ENCODE assay signal across 13 cellular contexts in genomic region chr3:23920151-23920655, GRCh38. TPM values are rescaled to one million over a fixed set of nuclear protein-coding genes. Genes with fewer than 3 reads are reported as not detected.
A peak's percentile ranks its signal among the peaks of the same experiment; 100 is the strongest.
DNase-seq lines count a peak whose midpoint lies in the region; ATAC-seq and TF ChIP-seq lines count a peak whose summit lies in the region.
"Had no signal": no experiment of that assay in that cellular context is flagged by ENCODE, and none has a peak within 500 bp of the region (broad histone marks: within the 10 kb centered on the region; RNA-seq: fewer than 3 reads in every experiment).

No MANE protein-coding gene starts in this region.

- no peak overlapping the region for H3K4me3 ChIP-seq in CD8-positive, alpha-beta memory T cell (ENCODE audit: low read length)
- no peak overlapping the region for H3K4me3 ChIP-seq in HUES48 (ENCODE audit: low read depth, low read length)
- H3K4me3 ChIP-seq in body of pancreas: no peak overlapping the region
- H3K4me3 ChIP-seq: vagina had no signal

- no peak overlapping the region for H3K9ac ChIP-seq in HUES48 (ENCODE audit: low read depth, low read length)

- H3K27me3 Mint-ChIP-seq in CD8-positive, alpha-beta memory T cell: peaks cover 0 to 5% of the 10 kb centered on the region in 2 donors
- H3K27me3 Mint-ChIP-seq in activated naive CD8-positive, alpha-beta T cell treated with anti-CD3 and anti-CD28 coated beads, Interleukin-2, amount 10 ng/mL, durations not matched to agents 7 days and 5 days: no peaks in the 10 kb centered on the region
- peaks cover 0 to 2% of the 10 kb centered on the region in 2 donors for H3K27me3 Mint-ChIP-seq in natural killer cell (ENCODE audit: low read depth in 2 of 2)

- no peak overlapping the region for H3K27ac ChIP-seq in CD8-positive, alpha-beta memory T cell (ENCODE audit: low read depth, low read length)
- peak overlapping the region; percentile 21 for H3K27ac ChIP-seq in HUES48 (ENCODE audit: low read depth, low read length)
- no peak overlapping the region for H3K27ac ChIP-seq in body of pancreas
- H3K27ac ChIP-seq: vagina had no signal

- TF ChIP-seq CTCF in natural killer cell (IDR thresholded peaks at IDR 0.05) (no peak), body of pancreas (IDR thresholded peaks at IDR 0.05) (no peak)

- TF ChIP-seq POLR2A in body of pancreas (IDR thresholded peaks at IDR 0.05): peak in 1 of 3 donors; percentile 22

- peak overlapping the region; percentile 12 to 96 (median 75) for H3K27ac Mint-ChIP-seq in CD8-positive, alpha-beta memory T cell
- peak overlapping the region; percentile 21 for H3K27ac Mint-ChIP-seq in activated naive CD8-positive, alpha-beta T cell treated with anti-CD3 and anti-CD28 coated beads, Interleukin-2, amount 10 ng/mL, durations not matched to agents 7 days and 5 days
- H3K27ac Mint-ChIP-seq in natural killer cell: peak overlapping the region; percentile 47 to 95
- H3K27ac Mint-ChIP-seq: activated naive CD4-positive, alpha-beta T cell treated with anti-CD3 and anti-CD28 coated beads, Interleukin-2, amount 10 ng/mL, durations not matched to agents 7 days and 5 days had no signal

- H3K9me3 ChIP-seq in CD8-positive, alpha-beta memory T cell (ENCODE audit: low read length): no peaks in the 10 kb centered on the region
- no peaks in the 10 kb centered on the region for H3K9me3 ChIP-seq in HUES48 (ENCODE audit: control insufficient read depth, insufficient read depth, low read length)
- H3K9me3 ChIP-seq in body of pancreas: no peaks in the 10 kb centered on the region
- H3K9me3 ChIP-seq: vagina had no signal

- H3K4me1 Mint-ChIP-seq in CD8-positive, alpha-beta memory T cell: peaks cover 39 to 54% (median 45%) of the 10 kb centered on the region in 3 donors
- H3K4me1 Mint-ChIP-seq in activated naive CD8-positive, alpha-beta T cell treated with anti-CD3 and anti-CD28 coated beads, Interleukin-2, amount 10 ng/mL, durations not matched to agents 7 days and 5 days: peaks cover 27% of the 10 kb centered on the region
- peaks cover 38 to 42% of the 10 kb centered on the region in 2 donors for H3K4me1 Mint-ChIP-seq in natural killer cell

- no peak for ATAC-seq in activated naive CD8-positive, alpha-beta T cell treated with anti-CD3 and anti-CD28 coated beads, Interleukin-2, amount 10 ng/mL, durations not matched to agents 7 days and 5 days (ENCODE audit: low read depth)
- ATAC-seq in natural killer cell (no peak), body of pancreas (no peak), HG02970 (IDR thresholded peaks at IDR 0.05; ENCODE audit: low FRiP score, unreplicated experiment) (no peak)
- ATAC-seq: sciatic nerve had no signal

- intact Hi-C loops in natural killer cell (cut with micrococcal nuclease): no loop called here
- intact Hi-C loops in body of pancreas (cut with DNase I): no loop called here

- no peaks in the 10 kb centered on the region for H3K9me3 Mint-ChIP-seq in CD8-positive, alpha-beta memory T cell
- no peaks in the 10 kb centered on the region for H3K9me3 Mint-ChIP-seq in activated naive CD8-positive, alpha-beta T cell treated with anti-CD3 and anti-CD28 coated beads, Interleukin-2, amount 10 ng/mL, durations not matched to agents 7 days and 5 days
- H3K9me3 Mint-ChIP-seq in natural killer cell: no peaks in the 10 kb centered on the region
- H3K9me3 Mint-ChIP-seq: activated naive CD4-positive, alpha-beta T cell treated with anti-CD3 and anti-CD28 coated beads, Interleukin-2, amount 10 ng/mL, durations not matched to agents 7 days and 5 days had no signal

- 82 to 85% methylated on average over 5 of the region's 5 CpGs for WGBS in body of pancreas, 2 donors

- peaks cover 4 to 66% (median 19%) of the 10 kb centered on the region in 3 donors for H3K36me3 Mint-ChIP-seq in CD8-positive, alpha-beta memory T cell
- peaks cover 30% of the 10 kb centered on the region for H3K36me3 Mint-ChIP-seq in activated naive CD8-positive, alpha-beta T cell treated with anti-CD3 and anti-CD28 coated beads, Interleukin-2, amount 10 ng/mL, durations not matched to agents 7 days and 5 days
- H3K36me3 Mint-ChIP-seq in natural killer cell: no peaks in the 10 kb centered on the region

- H3K36me3 ChIP-seq in CD8-positive, alpha-beta memory T cell (ENCODE audit: insufficient read depth, low read length): peaks cover 20% of the 10 kb centered on the region
- H3K36me3 ChIP-seq in HUES48 (ENCODE audit: control insufficient read depth, insufficient read depth, low read length): peaks cover 29% of the 10 kb centered on the region
- H3K36me3 ChIP-seq in body of pancreas (replicated peaks in 1 of 2; ENCODE audit: insufficient read depth in 1 of 2, low read depth in 2 of 2): peaks cover 0 to 11% of the 10 kb centered on the region in 2 donors

- CTCF ChIA-PET in CD8-positive, alpha-beta memory T cell (lab: Charles Lee): no interaction called here

- H3K4me3 Mint-ChIP-seq in CD8-positive, alpha-beta memory T cell: peak overlapping the region in 4 of 7 donors; percentile 1 to 99 (median 44)
- peak overlapping the region; percentile 13 for H3K4me3 Mint-ChIP-seq in activated naive CD8-positive, alpha-beta T cell treated with anti-CD3 and anti-CD28 coated beads, Interleukin-2, amount 10 ng/mL, durations not matched to agents 7 days and 5 days
- peak overlapping the region; percentile 6 for H3K4me3 Mint-ChIP-seq in natural killer cell
- H3K4me3 Mint-ChIP-seq: activated naive CD4-positive, alpha-beta T cell treated with anti-CD3 and anti-CD28 coated beads, Interleukin-2, amount 10 ng/mL, durations not matched to agents 7 days and 5 days had no signal

- H3K27me3 ChIP-seq in CD8-positive, alpha-beta memory T cell (ENCODE audit: insufficient read depth, low read length, poor library complexity, severe bottlenecking): no peaks in the 10 kb centered on the region
- H3K27me3 ChIP-seq in HUES48 (ENCODE audit: control insufficient read depth, insufficient read depth, low read length) (0 out of 2 replicates have a peak, but pooled peaks cover 5% of the 10 kb centered on the region), body of pancreas (no peaks in the 10 kb centered on the region)
- H3K27me3 ChIP-seq: vagina had no signal

- POLR2A ChIA-PET in CD8-positive, alpha-beta memory T cell (lab: Charles Lee): no interaction called here
- POLR2A ChIA-PET in activated naive CD8-positive, alpha-beta T cell treated with anti-CD3 and anti-CD28 coated beads, Interleukin-2, amount 10 ng/mL, durations not matched to agents 7 days and 5 days (lab: Charles Lee): no interaction called here

- no peak for DNase-seq in CD8-positive, alpha-beta memory T cell
- no peak for DNase-seq in activated naive CD8-positive, alpha-beta T cell treated with anti-CD3 and anti-CD28 coated beads, Interleukin-2, amount 10 ng/mL, durations not matched to agents 7 days and 5 days
- DNase-seq in natural killer cell (no peak), islet precursor cell (no peak), body of pancreas (no peak), amygdala (lab: John Stamatoyannopoulos, UW) (no peak)
- DNase-seq: activated naive CD4-positive, alpha-beta T cell treated with anti-CD3 and anti-CD28 coated beads, Interleukin-2, amount 10 ng/mL, durations not matched to agents 7 days and 5 days; DMS79; NCI-H187 treated with DMSO at 0.1 percent for 48 hours had no signal

- H3K4me1 ChIP-seq in CD8-positive, alpha-beta memory T cell (ENCODE audit: insufficient read depth, low read length): peaks cover 24% of the 10 kb centered on the region
- H3K4me1 ChIP-seq in HUES48 (ENCODE audit: control insufficient read depth, insufficient read depth, low read length) (peaks cover 22% of the 10 kb centered on the region), body of pancreas (peaks cover 30% of the 10 kb centered on the region)

RNA-seq across cellular contexts. Expression of gene RPL15, which starts 3.3 kb away (rescaled TPM):
- 1,000 to 10,000 TPM; 2,200 to 2,237 TPM for total RNA-seq in CD8-positive, alpha-beta memory T cell
- 4,233 TPM for polyA plus RNA-seq in CD8-positive, alpha-beta memory T cell
- total RNA-seq in activated naive CD8-positive, alpha-beta T cell treated with anti-CD3 and anti-CD28 coated beads, Interleukin-2, amount 10 ng/mL, durations not matched to agents 7 days and 5 days: 1,000 to 10,000 TPM; 1,577 to 1,648 TPM
- total RNA-seq in natural killer cell (1,000 to 10,000 TPM; 1,116 to 1,338 (median 1,291) TPM), body of pancreas (1,000 to 10,000 TPM in 1 of 2 donors, 100 to 1,000 TPM in 1; 385 to 1,128 TPM)

RNA-seq across cellular contexts. Expression of gene NKIRAS1, which starts 3.4 kb away (rescaled TPM):
- total RNA-seq in CD8-positive, alpha-beta memory T cell: 1 to 10 TPM; 6.1 to 7.2 TPM
- 5.3 TPM for polyA plus RNA-seq in CD8-positive, alpha-beta memory T cell
- 1 to 10 TPM; 3.8 to 4.9 TPM for total RNA-seq in activated naive CD8-positive, alpha-beta T cell treated with anti-CD3 and anti-CD28 coated beads, Interleukin-2, amount 10 ng/mL, durations not matched to agents 7 days and 5 days
- 1 to 10 TPM; 2.2 to 3.3 (median 2.8) TPM for total RNA-seq in natural killer cell
- total RNA-seq in body of pancreas: 1 to 10 TPM; 2.0 to 7.8 TPM

RNA-seq across cellular contexts. Expression of gene NR1D2, which starts 24.9 kb away (rescaled TPM):
- 1 to 10 TPM; 7.9 to 8.4 TPM for total RNA-seq in CD8-positive, alpha-beta memory T cell
- 57.1 TPM for polyA plus RNA-seq in CD8-positive, alpha-beta memory T cell
- 10 to 100 TPM; 20.2 TPM for total RNA-seq in activated naive CD8-positive, alpha-beta T cell treated with anti-CD3 and anti-CD28 coated beads, Interleukin-2, amount 10 ng/mL, durations not matched to agents 7 days and 5 days
- total RNA-seq in natural killer cell (10 to 100 TPM; 72.5 to 94.2 (median 92.1) TPM), body of pancreas (10 to 100 TPM; 13.0 to 14.5 TPM)

Comparison
In these comparisons a context has a peak if more than half of its experiments do, and no peak if none do; other contexts are left out.
1. H3K27ac Mint-ChIP-seq: peak in every context shown above with its lines; median percentile 75 in CD8-positive, alpha-beta memory T cell; 71 in natural killer cell; 21 in activated naive CD8-positive, alpha-beta T cell treated with anti-CD3 and anti-CD28 coated beads, Interleukin-2, amount 10 ng/mL, durations not matched to agents 7 days and 5 days.